ENCODE assay signal across 29 cellular contexts in genomic region chr4:182574706-182575105, GRCh38.
"Had no signal": no experiment of that assay in that cellular context is flagged by ENCODE, and none has a peak within 500 bp of the region (broad histone marks: within the 10 kb centered on the region; RNA-seq: fewer than 3 reads in every experiment).

No MANE protein-coding gene starts in this region.

- H3K4me3 Mint-ChIP-seq: activated CD8-positive, alpha-beta T cell treated with anti-CD3 and anti-CD28 coated beads, Interleukin-2, amount 10 ng/mL, durations not matched to agents 7 days and 5 days; activated naive CD4-positive, alpha-beta T cell treated with anti-CD3 and anti-CD28 coated beads, Interleukin-2, amount 50 U/mL, for 24 hours; effector memory CD8-positive, alpha-beta T cell; immature natural killer cell; natural killer cell; stimulated activated memory B cell treated with anti-CD40 and anti-IgM and Interleukin-4, amounts not matched to agents 10 μg/mL and 1 μg/mL and 100 μg/mL, for 72 hours; T-cell; T-helper 2 cell treated with Interferon-gamma antibody and Interleukin-4, amounts not matched to agents 5 μg/mL and 100 μg/mL, for 36 hours had no signal

- H3K9me3 ChIP-seq: esophagus muscularis mucosa, gastroesophageal sphincter, heart left ventricle, lower lobe of right lung, stomach, suprapubic skin, transverse colon had no signal

- H3K27me3 ChIP-seq: esophagus muscularis mucosa, gastroesophageal sphincter, heart left ventricle, suprapubic skin had no signal

- FAIRE-seq: small intestine, urothelium cell line had no signal

- H3K36me3 Mint-ChIP-seq: activated naive CD4-positive, alpha-beta T cell treated with anti-CD3 and anti-CD28 coated beads, Interleukin-2, amount 50 U/mL, for 24 hours; immature natural killer cell; natural killer cell; stimulated activated memory B cell treated with anti-CD40 and anti-IgM and Interleukin-4, amounts not matched to agents 10 μg/mL and 1 μg/mL and 100 μg/mL, for 72 hours; T-cell had no signal

- H3K9me3 Mint-ChIP-seq: activated naive CD4-positive, alpha-beta T cell treated with anti-CD3 and anti-CD28 coated beads, Interleukin-2, amount 50 U/mL, for 24 hours; effector memory CD8-positive, alpha-beta T cell; natural killer cell; stimulated activated memory B cell treated with anti-CD40 and anti-IgM and Interleukin-4, amounts not matched to agents 10 μg/mL and 1 μg/mL and 100 μg/mL, for 72 hours; T-cell; T-helper 2 cell treated with Interferon-gamma antibody and Interleukin-4, amounts not matched to agents 5 μg/mL and 100 μg/mL, for 36 hours had no signal

- H3K4me1 Mint-ChIP-seq: activated naive CD4-positive, alpha-beta T cell treated with anti-CD3 and anti-CD28 coated beads, Interleukin-2, amount 50 U/mL, for 24 hours; immature natural killer cell; natural killer cell; stimulated activated memory B cell treated with anti-CD40 and anti-IgM and Interleukin-4, amounts not matched to agents 10 μg/mL and 1 μg/mL and 100 μg/mL, for 72 hours; T-cell had no signal

- H3K27me3 Mint-ChIP-seq: stimulated activated memory B cell treated with anti-CD40 and anti-IgM and Interleukin-4, amounts not matched to agents 10 μg/mL and 1 μg/mL and 100 μg/mL, for 72 hours had no signal

- H3K27ac Mint-ChIP-seq: activated CD8-positive, alpha-beta T cell treated with anti-CD3 and anti-CD28 coated beads, Interleukin-2, amount 10 ng/mL, durations not matched to agents 7 days and 5 days; activated naive CD4-positive, alpha-beta T cell treated with anti-CD3 and anti-CD28 coated beads, Interleukin-2, amount 50 U/mL, for 24 hours; effector memory CD8-positive, alpha-beta T cell; immature natural killer cell; natural killer cell; stimulated activated memory B cell treated with anti-CD40 and anti-IgM and Interleukin-4, amounts not matched to agents 10 μg/mL and 1 μg/mL and 100 μg/mL, for 72 hours; T-cell; T-helper 2 cell treated with Interferon-gamma antibody and Interleukin-4, amounts not matched to agents 5 μg/mL and 100 μg/mL, for 36 hours had no signal

- H3K27ac ChIP-seq: esophagus muscularis mucosa, gastroesophageal sphincter, heart left ventricle, lower lobe of right lung, stomach, suprapubic skin, VCaP had no signal

- DNase-seq: activated CD4-positive, alpha-beta T cell treated with anti-CD3 and anti-CD28 coated beads for 1 hour; activated CD4-positive, alpha-beta T cell treated with anti-CD3 and anti-CD28 coated beads, Interleukin-2, amount 50 U/mL, for 1 hour; activated CD8-positive, alpha-beta T cell treated with anti-CD3 and anti-CD28 coated beads, Interleukin-2, amount 10 ng/mL, durations not matched to agents 7 days and 5 days; activated gamma-delta T cell treated with Interleukin-2 at 50 U/mL for 16 hours; aorta; central memory CD4-positive, alpha-beta T cell; dermis blood vessel endothelial cell; effector memory CD8-positive, alpha-beta T cell; heart left ventricle; immature natural killer cell; lower lobe of right lung; natural killer cell; occipital lobe; posterior cingulate gyrus; small intestine; stimulated activated CD4-positive, alpha-beta T cell treated with anti-CD3 and anti-CD28 coated beads, Interleukin-15, amount 100 ng/mL, for 24 hours; stomach; T-cell; transverse colon had no signal

- H3K4me1 ChIP-seq: heart left ventricle, lower lobe of right lung, stomach, suprapubic skin, transverse colon had no signal

- H3K36me3 ChIP-seq: esophagus muscularis mucosa, gastroesophageal sphincter, heart left ventricle, lower lobe of right lung, stomach, suprapubic skin, transverse colon had no signal

- ATAC-seq: activated CD8-positive, alpha-beta T cell treated with anti-CD3 and anti-CD28 coated beads, Interleukin-2, amount 10 ng/mL, durations not matched to agents 7 days and 5 days; effector memory CD8-positive, alpha-beta T cell; gastroesophageal sphincter; heart left ventricle; left lobe of liver; lower lobe of right lung; natural killer cell; sciatic nerve; stimulated activated memory B cell treated with anti-CD40 and anti-IgM and Interleukin-4, amounts not matched to agents 10 μg/mL and 1 μg/mL and 100 μg/mL, for 72 hours; T-cell had no signal

- H3K4me3 ChIP-seq: esophagus muscularis mucosa, gastroesophageal sphincter, lower lobe of right lung, stomach, suprapubic skin, transverse colon had no signal
